ENCODE assay signal across 22 cellular contexts in genomic region chr15:73792429-73792828, GRCh38. TPM values are rescaled to one million over a fixed set of nuclear protein-coding genes. Genes with fewer than 3 reads are reported as not detected.
DNase-seq lines count a peak whose midpoint lies in the region; ATAC-seq and TF ChIP-seq lines count a peak whose summit lies in the region.
"Had no signal": no experiment of that assay in that cellular context is flagged by ENCODE, and none has a peak within 500 bp of the region (broad histone marks: within the 10 kb centered on the region; RNA-seq: fewer than 3 reads in every experiment).

No MANE protein-coding gene starts in this region.

- in situ Hi-C loops in gastrocnemius medialis (cut with MboI; ENCODE audit: low sequenced_read_pairs in 4 of 4) (no loop called here), GM13976 (cut with MboI; ENCODE audit: low sequenced_read_pairs, unreplicated experiment) (no loop called here)

- no peak for TF ChIP-seq POLR2A in gastrocnemius medialis (IDR thresholded peaks at IDR 0.05)

- H3K36me3 ChIP-seq in gastrocnemius medialis = no peaks in the 10 kb centered on the region
- H3K36me3 ChIP-seq: gastroesophageal sphincter, ovary, thoracic aorta had no signal

- peak; percentile 87 for ATAC-seq in Right ventricle myocardium superior (ENCODE audit: poor library complexity)
- ATAC-seq in gastrocnemius medialis = peak; percentile 61 to 81
- ATAC-seq: gastroesophageal sphincter; stimulated activated naive CD8-positive, alpha-beta T cell treated with anti-CD3 and anti-CD28 coated beads, Interleukin-15, amount 100 ng/mL, for 72 hours had no signal

- no peak overlapping the region for H3K4me3 ChIP-seq in gastrocnemius medialis
- H3K4me3 ChIP-seq: gastroesophageal sphincter, ovary, thoracic aorta had no signal

- H3K9me3 ChIP-seq in gastrocnemius medialis = no peaks in the 10 kb centered on the region
- H3K9me3 ChIP-seq: gastroesophageal sphincter, ovary, thoracic aorta had no signal

- TF ChIP-seq CTCF in gastrocnemius medialis (IDR thresholded peaks at IDR 0.05 in 4 of 5, conservative IDR thresholded peaks at IDR 0.05 in 1 of 5) (peak in 1 of 5 experiments; percentile 30), GM13976 (IDR thresholded peaks at IDR 0.05; ENCODE audit: borderline replicate concordance, control extremely low read depth, extremely low read depth, insufficient read depth, missing control alignments) (no peak)

- H3K4me1 ChIP-seq in gastrocnemius medialis = peaks cover 0 to 6% of the 10 kb centered on the region in 2 donors

- peak; percentile 15 for DNase-seq in NCI-H1694 (lab: John Stamatoyannopoulos, UW)
- DNase-seq in NCI-H1694 treated with DMSO at 0.1 percent for 48 hours (lab: John Stamatoyannopoulos, UW) = no peak
- peak; percentile 61 for DNase-seq in NCI-H446 treated with DMSO at 0.1 percent for 48 hours (lab: John Stamatoyannopoulos, UW)
- DNase-seq in Right ventricle myocardium superior = peak; percentile 64
- DNase-seq in gastrocnemius medialis = peak; percentile 11 to 40
- no peak for DNase-seq in stimulated activated CD4-positive, alpha-beta T cell treated with anti-CD3 and anti-CD28 coated beads, Interleukin-2, amount 100 ng/mL, for 24 hours
- DNase-seq in GM13976 (ENCODE audit: low spot score) = no peak
- no peak for DNase-seq in CD1c-positive myeloid dendritic cell (ENCODE audit: extremely low spot score)
- DNase-seq: activated CD4-positive, alpha-beta T cell treated with anti-CD3 and anti-CD28 coated beads for 4 hours; activated effector memory CD4-positive, alpha-beta T cell treated with anti-CD3 and anti-CD28 coated beads, Interleukin-2, amount 50 U/mL, for 16 hours; activated T-cell treated with anti-CD3 and anti-CD28 coated beads for 4 hours; Calu3; HCEC 1CT; Kasumi-1; NCI-H2171 treated with DMSO at 0.1 percent for 48 hours; NCI-H510A treated with DMSO at 0.1 percent for 48 hours; ovary; retina; stimulated activated CD4-positive, alpha-beta T cell treated with anti-CD3 and anti-CD28 coated beads, Interleukin-2, amount 100 ng/mL, for 48 hours; stimulated activated naive CD8-positive, alpha-beta T cell treated with anti-CD3 and anti-CD28 coated beads, Interleukin-15, amount 100 ng/mL, for 72 hours had no signal

- intact Hi-C loops in Right ventricle myocardium superior (cut with DNase I) = no loop called here
- intact Hi-C loops in gastrocnemius medialis (cut with DNase I; ENCODE audit: low total_unique reads) = no loop called here

- H3K27me3 ChIP-seq in gastrocnemius medialis = no peaks in the 10 kb centered on the region
- H3K27me3 ChIP-seq: gastroesophageal sphincter, ovary had no signal

- H3K27ac ChIP-seq in gastrocnemius medialis = peak overlapping the region in 2 of 4 donors; percentile 27 to 51
- H3K27ac ChIP-seq: gastroesophageal sphincter, ovary, thoracic aorta had no signal

RNA-seq across cellular contexts. Expression of gene INSYN1, which starts 39.3 kb away (rescaled TPM):
- total RNA-seq in Right ventricle myocardium superior (155 TPM), gastrocnemius medialis (10 to 100 TPM in 1 of 4 donors, 1 to 10 TPM in 3; 2.7 to 11.6 (median 7.7) TPM)
- total RNA-seq: Calu3 had no signal

Comparison
In these comparisons a context has a peak if more than half of its experiments do, and no peak if none do; other contexts are left out.
1. DNase-seq: peak in NCI-H1694 (single experiment), NCI-H446 treated with DMSO at 0.1 percent for 48 hours (single experiment), Right ventricle myocardium superior (single experiment) and gastrocnemius medialis (2 of 2); none in NCI-H1694 treated with DMSO at 0.1 percent for 48 hours (single experiment), stimulated activated CD4-positive, alpha-beta T cell treated with anti-CD3 and anti-CD28 coated beads, Interleukin-2, amount 100 ng/mL, for 24 hours (0 of 2), GM13976 (single experiment) and CD1c-positive myeloid dendritic cell (single experiment).
2. RNA of gene INSYN1, which starts 39.3 kb away (total RNA-seq): 155 TPM in Right ventricle myocardium superior (single experiment); 2.7 to 11.6 TPM in gastrocnemius medialis; every median in the first group is over 10 times any median in the second.